22 cellular contexts compared by ENCODE assay signal in genomic region chr11:115017529-115017928, GRCh38.
A peak's percentile ranks its signal among the peaks of the same experiment; 100 is the strongest.
DNase-seq lines count a peak whose midpoint lies in the region; ATAC-seq, FAIRE-seq and TF ChIP-seq lines count a peak whose summit lies in the region.
"Had no signal": no experiment of that assay in that cellular context is flagged by ENCODE, and none has a peak within 500 bp of the region (broad histone marks: within the 10 kb centered on the region; RNA-seq: fewer than 3 reads in every experiment).

No MANE protein-coding gene starts in this region.

- H3K27ac Mint-ChIP-seq in activated naive CD4-positive, alpha-beta T cell treated with anti-CD3 and anti-CD28 coated beads, Interleukin-2, amount 50 U/mL, for 24 hours, result peak overlapping the region; percentile 76
- H3K27ac Mint-ChIP-seq: B cell; CD4-positive, alpha-beta T cell; CD8-positive, alpha-beta T cell had no signal

- H3K9me3 ChIP-seq in SK-N-SH (no peaks in the 10 kb centered on the region; the same call in 1 of the 2 replicates), pancreas (no peaks in the 10 kb centered on the region)
- H3K9me3 ChIP-seq: A549 had no signal

- no peaks in the 10 kb centered on the region for H3K79me2 ChIP-seq in SK-N-SH (ENCODE audit: insufficient read depth)

- DNase-seq in SK-N-SH, result no peak
- no peak for DNase-seq in activated naive CD4-positive, alpha-beta T cell (lab: John Stamatoyannopoulos, UW)
- no peak for DNase-seq in pancreas
- DNase-seq in NCI-H2107 treated with DMSO at 0.1 percent for 48 hours (lab: John Stamatoyannopoulos, UW; ENCODE audit: unreplicated experiment), result no peak
- DNase-seq: AML-193; Caco-2; Calu3; CD4-positive, alpha-beta T cell; CD8-positive, alpha-beta T cell; DMS79 treated with DMSO at 0.1 percent for 48 hours; GF-D8 had no signal

- no peaks in the 10 kb centered on the region for H3K9me2 ChIP-seq in SK-N-SH

- H3K36me3 ChIP-seq in SK-N-SH (replicated peaks in 1 of 2; ENCODE audit: control insufficient read depth in 1 of 2, insufficient read depth in 2 of 2, low read length in 1 of 2) (no peaks in the 10 kb centered on the region), pancreas (no peaks in the 10 kb centered on the region)
- H3K36me3 ChIP-seq: BLaER1 treated with 17β-estradiol and CSF1 and Interleukin-3, amounts not matched to agents 10 nM and 100 nM had no signal

- no peaks in the 10 kb centered on the region for H3K36me3 Mint-ChIP-seq in activated naive CD4-positive, alpha-beta T cell treated with anti-CD3 and anti-CD28 coated beads, Interleukin-2, amount 50 U/mL, for 24 hours
- H3K36me3 Mint-ChIP-seq: CD8-positive, alpha-beta T cell had no signal

- intact Hi-C loops in pancreas (cut with DNase I), result no loop called here

- H3K27me3 ChIP-seq in SK-N-SH (ENCODE audit: insufficient read depth) (no peaks in the 10 kb centered on the region), pancreas (no peaks in the 10 kb centered on the region)
- H3K27me3 ChIP-seq: BLaER1 treated with 17β-estradiol and CSF1 and Interleukin-3, amounts not matched to agents 10 nM and 100 nM had no signal

- no peak overlapping the region for H3K27ac ChIP-seq in SK-N-SH (ENCODE audit: low read depth in 2 of 2, low read length in 1 of 2)
- H3K27ac ChIP-seq in pancreas, result no peak overlapping the region
- H3K27ac ChIP-seq: 22Rv1; A549; BLaER1 treated with 17β-estradiol and CSF1 and Interleukin-3, amounts not matched to agents 10 nM and 100 nM; C4-2B had no signal

- no peak overlapping the region for H3K4me3 Mint-ChIP-seq in activated naive CD4-positive, alpha-beta T cell treated with anti-CD3 and anti-CD28 coated beads, Interleukin-2, amount 50 U/mL, for 24 hours
- H3K4me3 Mint-ChIP-seq: B cell; CD4-positive, alpha-beta T cell; CD8-positive, alpha-beta T cell had no signal

- FAIRE-seq in pancreas (lab: Jason Lieb, UNC), result peak; percentile 59
- FAIRE-seq: A549, D721Med, G401.6, GM12891, GM19239 had no signal

- ATAC-seq in SK-N-SH treated with all-trans-retinoic acid at 6 μM for 48 hours (no peak), pancreas (no peak)
- ATAC-seq: A549; CD8-positive, alpha-beta T cell had no signal

- TF ChIP-seq CTCF in SK-N-SH (IDR thresholded peaks at IDR 0.05) (no peak), pancreas (IDR thresholded peaks at IDR 0.05) (no peak)

- no peak for TF ChIP-seq RAD21 in SK-N-SH (IDR thresholded peaks at IDR 0.05; ENCODE audit: low read length)

- H3K4me3 ChIP-seq in SK-N-SH (ENCODE audit: low read depth in 2 of 2, low read length in 1 of 2) (no peak overlapping the region), pancreas (no peak overlapping the region)
- H3K4me3 ChIP-seq: A549; BLaER1 treated with 17β-estradiol and CSF1 and Interleukin-3, amounts not matched to agents 10 nM and 100 nM had no signal

- no peak overlapping the region for H3K4me2 ChIP-seq in SK-N-SH
- H3K4me2 ChIP-seq: A549; BLaER1 treated with 17β-estradiol and CSF1 and Interleukin-3, amounts not matched to agents 10 nM and 100 nM had no signal

- H3K9ac ChIP-seq in SK-N-SH, result no peak overlapping the region
- H3K9ac ChIP-seq: BLaER1 treated with 17β-estradiol and CSF1 and Interleukin-3, amounts not matched to agents 10 nM and 100 nM had no signal

- POLR2A ChIA-PET in SK-N-SH (lab: Yijun Ruan, JAX), result no interaction called here

- H3K9me3 Mint-ChIP-seq in activated naive CD4-positive, alpha-beta T cell treated with anti-CD3 and anti-CD28 coated beads, Interleukin-2, amount 50 U/mL, for 24 hours, result peaks cover 24% of the 10 kb centered on the region

- H3F3A ChIP-seq in SK-N-SH (replicated peaks; ENCODE audit: insufficient read depth), result no peaks in the 10 kb centered on the region

- no peaks in the 10 kb centered on the region for H4K20me1 ChIP-seq in SK-N-SH (ENCODE audit: insufficient read depth)
- H4K20me1 ChIP-seq: BLaER1 treated with 17β-estradiol and CSF1 and Interleukin-3, amounts not matched to agents 10 nM and 100 nM had no signal

- H3K27me3 Mint-ChIP-seq in activated naive CD4-positive, alpha-beta T cell treated with anti-CD3 and anti-CD28 coated beads, Interleukin-2, amount 50 U/mL, for 24 hours, result peaks cover 5% of the 10 kb centered on the region
- H3K27me3 Mint-ChIP-seq: B cell; CD4-positive, alpha-beta T cell had no signal

- no peaks in the 10 kb centered on the region for H3K4me1 Mint-ChIP-seq in activated naive CD4-positive, alpha-beta T cell treated with anti-CD3 and anti-CD28 coated beads, Interleukin-2, amount 50 U/mL, for 24 hours
- H3K4me1 Mint-ChIP-seq: B cell had no signal

- no peak overlapping the region for H2AFZ ChIP-seq in SK-N-SH (ENCODE audit: low read depth)

- TF ChIP-seq EP300 in SK-N-SH (IDR thresholded peaks at IDR 0.05; ENCODE audit: borderline replicate concordance in 1 of 2, low read depth in 1 of 2, low read length in 1 of 2), result no peak

- CTCF ChIA-PET in SK-N-SH (lab: Yijun Ruan, JAX), result interaction anchor here (0.6 to 1.9 kb wide), 2 partner anchors 11 to 149 kb away, joined by 4 to 5 read pairs; no protein-coding TSS in a partner anchor

- H3K4me1 ChIP-seq in SK-N-SH (ENCODE audit: control insufficient read depth in 1 of 2, insufficient read depth in 2 of 2, low read depth in 1 of 2, low read length in 1 of 2), result no peaks in the 10 kb centered on the region
- no peaks in the 10 kb centered on the region for H3K4me1 ChIP-seq in pancreas
- H3K4me1 ChIP-seq: A549, Caco-2 had no signal

TF ChIP-seq in SK-N-SH treated with all-trans-retinoic acid at 6 μM for 48 hours, 23 proteins besides CTCF, POLR2A, EP300 and RAD21:
- TF ChIP-seq ISL1 (CRISPR knock-in tag; IDR thresholded peaks at IDR 0.05) (no peak), ZFP30 (CRISPR knock-in tag; IDR thresholded peaks at IDR 0.05) (peak; percentile 61; the same call in 1 of the 2 replicates), BACH2 (CRISPR knock-in tag; IDR thresholded peaks at IDR 0.05; ENCODE audit: borderline replicate concordance) (no peak)
TF ChIP-seq in SK-N-SH treated with all-trans-retinoic acid at 6 μM for 48 hours: peak in this region for 1.

TF ChIP-seq in SK-N-SH, 30 proteins besides CTCF, POLR2A, EP300 and RAD21:
- TF ChIP-seq SIN3A (IDR thresholded peaks at IDR 0.05; ENCODE audit: borderline replicate concordance, low read depth, low read length), result no peak
- no peak for TF ChIP-seq JUND (IDR thresholded peaks at IDR 0.05)
- no peak for TF ChIP-seq RXRA (IDR thresholded peaks at IDR 0.05; ENCODE audit: borderline replicate concordance, low read depth)
- no peak for TF ChIP-seq FOXM1 (IDR thresholded peaks at IDR 0.05; ENCODE audit: low read depth)
